Comparison of ENCODE assay signal across 8 cellular contexts in genomic region chr15:72203507-72203837, GRCh38. TPM values are rescaled to one million over a fixed set of nuclear protein-coding genes. Genes with fewer than 3 reads are reported as not detected.
A peak's percentile ranks its signal among the peaks of the same experiment; 100 is the strongest.
DNase-seq lines count a peak whose midpoint lies in the region; ATAC-seq and TF ChIP-seq lines count a peak whose summit lies in the region.

No MANE protein-coding gene starts in this region.

- POLR2A ChIA-PET in Panc1 (lab: Charles Lee), result no interaction called here

- H3K27ac ChIP-seq in Panc1 (ENCODE audit: low read length) (peak overlapping the region; percentile 49; the same call in 1 of the 2 replicates), osteoblast (ENCODE audit: low read depth, low read length) (peak overlapping the region; percentile 68), transverse colon (peak overlapping the region in 2 of 4 donors; percentile 19 to 31)

- TF ChIP-seq CTCF in Panc1 (IDR thresholded peaks at IDR 0.05), result no peak
- no peak for TF ChIP-seq CTCF in fibroblast of mammary gland (conservative IDR thresholded peaks at IDR 0.05; ENCODE audit: control insufficient read depth, insufficient read depth, low read depth, low read length)
- TF ChIP-seq CTCF in osteoblast (IDR thresholded peaks at IDR 0.05; ENCODE audit: extremely low read depth, low read depth, low read length), result no peak
- TF ChIP-seq CTCF in transverse colon (IDR thresholded peaks at IDR 0.05), result no peak

- intact Hi-C loops in Panc1 (cut with micrococcal nuclease; ENCODE audit: unreplicated experiment), result no loop called here
- intact Hi-C loops in transverse colon (cut with DNase I; ENCODE audit: low total_unique reads), result no loop called here

- ATAC-seq in Panc1 (no peak), GM21619 (IDR thresholded peaks at IDR 0.05; ENCODE audit: unreplicated experiment) (no peak), HG03196 (IDR thresholded peaks at IDR 0.05; ENCODE audit: unreplicated experiment) (no peak)

- 20 to 61% methylated on average over 1 to 5 of the region's 5 CpGs for WGBS in transverse colon (ENCODE audit: low coverage in 1 of 2), 2 donors

- H3K4me1 ChIP-seq in Panc1 (ENCODE audit: control insufficient read depth, insufficient read depth, low read length) (peaks cover 27% of the 10 kb centered on the region), osteoblast (ENCODE audit: insufficient read depth, low read length) (peaks cover 21% of the 10 kb centered on the region), transverse colon (peaks cover 0 to 13% (median 2%) of the 10 kb centered on the region in 4 donors)

- BruUV-seq in Panc1 (replicated peaks; lab: Mats Ljungman, UMichigan), result no TSS peak

- H3K4me2 ChIP-seq in osteoblast (ENCODE audit: insufficient read depth, low read length), result no peak overlapping the region

- in situ Hi-C loops in Panc1 (cut with HindIII; ENCODE audit: low pct_unique_long_range_greater_than_20kb, low sequenced_read_pairs), result no loop called here
- in situ Hi-C loops in transverse colon (cut with MboI; ENCODE audit: low pct_ligation_motif_present in 1 of 4, low pct_unique_long_range_greater_than_20kb in 1 of 4, low sequenced_read_pairs in 3 of 4), result loop anchor here in 1 of 4 donors (10.0 kb wide), 1 partner anchor 71 kb away; the partner anchor contains the start of gene PARP6

- no peak overlapping the region for H2AFZ ChIP-seq in osteoblast (ENCODE audit: low read length)

- no peak overlapping the region for H3K4me3 ChIP-seq in Panc1 (ENCODE audit: low read depth in 2 of 2, low read length in 2 of 2)
- H3K4me3 ChIP-seq in fibroblast of mammary gland (ENCODE audit: control insufficient read depth, low read depth, low read length), result no peak overlapping the region
- H3K4me3 ChIP-seq in osteoblast (ENCODE audit: insufficient read depth, low read length), result no peak overlapping the region
- H3K4me3 ChIP-seq in transverse colon, result no peak overlapping the region

- DNase-seq in DMS 273 treated with DMSO at 0.1 percent for 48 hours (lab: John Stamatoyannopoulos, UW) (peak; percentile 33), Panc1 (ENCODE audit: low read depth, low spot score) (no peak), fibroblast of mammary gland (ENCODE audit: low read depth) (peak; percentile 81), osteoblast (ENCODE audit: insufficient read length, low spot score, missing footprints) (peak; percentile 97), transverse colon (no peak)
- no peak for DNase-seq in activated CD8-positive, alpha-beta memory T cell treated with anti-CD3 and anti-CD28 coated beads, Interleukin-2, amount 50 U/mL, for 4 hours

- no peak for TF ChIP-seq EP300 in transverse colon (IDR thresholded peaks at IDR 0.05; ENCODE audit: low read depth)

- H3K27me3 ChIP-seq in Panc1 (ENCODE audit: control insufficient read depth, insufficient read depth, low read length) (no peaks in the 10 kb centered on the region), osteoblast (ENCODE audit: insufficient read depth, low read length) (no peaks in the 10 kb centered on the region), transverse colon (no peaks in the 10 kb centered on the region)

- peaks cover 53% of the 10 kb centered on the region for H3K79me2 ChIP-seq in osteoblast (ENCODE audit: insufficient read depth, low read length)

- peaks cover 90% of the 10 kb centered on the region for H4K20me1 ChIP-seq in osteoblast (ENCODE audit: insufficient read depth, low read length)

- no peaks in the 10 kb centered on the region for H3K9me3 ChIP-seq in Panc1 (ENCODE audit: control insufficient read depth, insufficient read depth, low read depth, low read length)
- no peaks in the 10 kb centered on the region for H3K9me3 ChIP-seq in osteoblast (ENCODE audit: low read depth, low read length)
- no peaks in the 10 kb centered on the region for H3K9me3 ChIP-seq in transverse colon

- peaks cover 71% of the 10 kb centered on the region for H3K36me3 ChIP-seq in Panc1 (ENCODE audit: control insufficient read depth, insufficient read depth, low read length)
- H3K36me3 ChIP-seq in osteoblast (ENCODE audit: insufficient read depth, low read length), result peaks cover 99% of the 10 kb centered on the region
- H3K36me3 ChIP-seq in transverse colon, result peaks cover 0 to 77% (median 35%) of the 10 kb centered on the region in 4 donors

- CTCF ChIA-PET in Panc1 (lab: Charles Lee), result no interaction called here

- no peak for TF ChIP-seq POLR2A in transverse colon (IDR thresholded peaks at IDR 0.05)

RNA-seq across cellular contexts. Expression of gene GRAMD2A, which starts 5.9 kb away (rescaled TPM):
- 1.3 TPM for total RNA-seq in Panc1 (2021; ENCODE audit: unreplicated experiment)
- polyA plus RNA-seq in Panc1 (2012; ENCODE audit: insufficient read length), result 2.5 TPM
- not detected in 2 replicates for total RNA-seq in osteoblast
- total RNA-seq in transverse colon, result 1 to 10 TPM in 1 of 4 donors, under 1 TPM in 1, not detected in 2; 0.41 to 1.4 TPM

RNA-seq across cellular contexts. Expression of gene PKM, which starts 27.5 kb away (rescaled TPM):
- total RNA-seq in Panc1 (2021; ENCODE audit: unreplicated experiment), result 1,590 TPM
- polyA plus RNA-seq in Panc1 (2012; ENCODE audit: insufficient read length), result 1,992 TPM
- total RNA-seq in osteoblast, result 1,919 and 2,299 TPM in 2 replicates
- 100 to 1,000 TPM; 259 to 431 (median 291) TPM for total RNA-seq in transverse colon

Comparison
In these comparisons a context has a peak if more than half of its experiments do, and no peak if none do; other contexts are left out.
1. DNase-seq: peak in DMS 273 treated with DMSO at 0.1 percent for 48 hours (single experiment), fibroblast of mammary gland (single experiment) and osteoblast (single experiment); none in Panc1 (single experiment), transverse colon (single experiment) and activated CD8-positive, alpha-beta memory T cell treated with anti-CD3 and anti-CD28 coated beads, Interleukin-2, amount 50 U/mL, for 4 hours (single experiment).